29 cellular contexts compared by ENCODE assay signal in genomic region chr4:155597281-155597680, GRCh38.
"Had no signal": no experiment of that assay in that cellular context is flagged by ENCODE, and none has a peak within 500 bp of the region (broad histone marks: within the 10 kb centered on the region; RNA-seq: fewer than 3 reads in every experiment).

No MANE protein-coding gene starts in this region.

- H3K9me3 ChIP-seq: ascending aorta had no signal

- H3K4me3 ChIP-seq: ascending aorta, cardiac muscle cell had no signal

- H3K36me3 ChIP-seq: ascending aorta, cardiac muscle cell, WERI-Rb-1 had no signal

- DNase-seq: activated CD4-positive, alpha-beta memory T cell treated with anti-CD3 and anti-CD28 coated beads, Interleukin-2, amount 10 ng/mL, durations not matched to agents 7 days and 5 days; activated CD4-positive, alpha-beta T cell treated with anti-CD3 and anti-CD28 coated beads for 1 hour; activated CD4-positive, alpha-beta T cell treated with anti-CD3 and anti-CD28 coated beads for 36 hours; activated CD4-positive, alpha-beta T cell treated with anti-CD3 and anti-CD28 coated beads for 48 hours; activated CD4-positive, alpha-beta T cell treated with anti-CD3 and anti-CD28 coated beads, Interleukin-2, amount 10 ng/mL, durations not matched to agents 7 days and 5 days; activated CD4-positive, alpha-beta T cell treated with anti-CD3 and anti-CD28 coated beads, Interleukin-2, amount 50 U/mL, for 48 hours; activated CD4-positive, CD25-positive, alpha-beta regulatory T cell; activated CD8-positive, alpha-beta memory T cell treated with anti-CD3 and anti-CD28 coated beads for 24 hours; activated CD8-positive, alpha-beta memory T cell treated with anti-CD3 and anti-CD28 coated beads, Interleukin-2, amount 10 ng/mL, durations not matched to agents 7 days and 5 days; activated CD8-positive, alpha-beta memory T cell treated with anti-CD3 and anti-CD28 coated beads, Interleukin-2, amount 50 U/mL, for 48 hours; activated CD8-positive, alpha-beta T cell treated with anti-CD3 and anti-CD28 coated beads, Interleukin-2, amount 10 ng/mL, durations not matched to agents 7 days and 5 days; activated effector memory CD4-positive, alpha-beta T cell treated with Interleukin-2 at 50 U/mL for 16 hours; activated gamma-delta T cell; activated naive CD4-positive, alpha-beta T cell treated with anti-CD3 and anti-CD28 coated beads, Interleukin-2, amount 10 ng/mL, durations not matched to agents 7 days and 5 days; activated naive CD4-positive, alpha-beta T cell treated with Interleukin-2 at 50 U/mL for 16 hours; activated naive CD8-positive, alpha-beta T cell treated with anti-CD3 and anti-CD28 coated beads, Interleukin-2, amount 10 ng/mL, durations not matched to agents 7 days and 5 days; activated naive CD8-positive, alpha-beta T cell treated with anti-CD3 and anti-CD28 coated beads, Interleukin-2, amount 50 U/mL, for 24 hours; activated T-cell treated with anti-CD3 and anti-CD28 coated beads, Interleukin-2, amount 50 U/mL, for 24 hours; activated T-cell treated with anti-CD3 and anti-CD28 coated beads, Interleukin-2, amount 50 U/mL, for 48 hours; amygdala; anterior cingulate cortex; T-helper 1 cell; T-helper 2 cell; T-helper 9 cell; WERI-Rb-1 had no signal

- H3K4me1 ChIP-seq: ascending aorta had no signal

- H3K27ac ChIP-seq: ascending aorta, cardiac muscle cell, WERI-Rb-1 had no signal

- H3K27me3 ChIP-seq: ascending aorta, cardiac muscle cell had no signal

- ATAC-seq: activated CD4-positive, alpha-beta T cell treated with anti-CD3 and anti-CD28 coated beads for 36 hours; activated CD4-positive, CD25-positive, alpha-beta regulatory T cell treated with anti-CD3 and anti-CD28 coated beads, Interleukin-2, amount 50 U/mL, for 24 hours; activated CD8-positive, alpha-beta memory T cell treated with anti-CD3 and anti-CD28 coated beads, Interleukin-2, amount 10 ng/mL, durations not matched to agents 7 days and 5 days; activated CD8-positive, alpha-beta T cell treated with anti-CD3 and anti-CD28 coated beads, Interleukin-2, amount 10 ng/mL, durations not matched to agents 7 days and 5 days; activated naive CD8-positive, alpha-beta T cell treated with anti-CD3 and anti-CD28 coated beads, Interleukin-2, amount 50 U/mL, for 24 hours; WTC11 had no signal
